ENCODE assay signal across 1 cellular context in the genomic region with DNA sequence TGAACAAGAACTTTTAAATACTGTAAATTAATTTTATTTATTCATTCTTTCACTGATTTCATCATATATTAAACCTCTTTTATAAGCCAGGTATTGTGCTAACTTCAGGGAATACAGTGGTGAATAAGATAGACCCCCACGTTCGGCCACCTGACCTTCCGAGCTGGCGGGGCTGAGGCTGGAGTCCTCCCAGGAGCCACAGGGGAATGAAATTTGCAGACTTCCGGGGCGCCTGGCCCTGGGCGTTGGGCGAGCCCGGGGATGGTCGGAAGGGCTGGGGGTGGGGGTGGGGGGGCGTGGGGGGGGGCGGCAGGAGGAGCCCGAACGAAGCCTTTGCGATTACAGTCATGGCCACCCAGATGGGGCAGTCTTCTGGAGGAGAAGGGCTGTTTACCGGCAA.
TF ChIP-seq lines count a peak whose summit lies in the region.

No MANE protein-coding gene starts in this region.

TF ChIP-seq in GM23338, 12 proteins besides CTCF, POLR2A, EP300 and RAD21 (continued from another document):
- TF ChIP-seq, protein P1, sequence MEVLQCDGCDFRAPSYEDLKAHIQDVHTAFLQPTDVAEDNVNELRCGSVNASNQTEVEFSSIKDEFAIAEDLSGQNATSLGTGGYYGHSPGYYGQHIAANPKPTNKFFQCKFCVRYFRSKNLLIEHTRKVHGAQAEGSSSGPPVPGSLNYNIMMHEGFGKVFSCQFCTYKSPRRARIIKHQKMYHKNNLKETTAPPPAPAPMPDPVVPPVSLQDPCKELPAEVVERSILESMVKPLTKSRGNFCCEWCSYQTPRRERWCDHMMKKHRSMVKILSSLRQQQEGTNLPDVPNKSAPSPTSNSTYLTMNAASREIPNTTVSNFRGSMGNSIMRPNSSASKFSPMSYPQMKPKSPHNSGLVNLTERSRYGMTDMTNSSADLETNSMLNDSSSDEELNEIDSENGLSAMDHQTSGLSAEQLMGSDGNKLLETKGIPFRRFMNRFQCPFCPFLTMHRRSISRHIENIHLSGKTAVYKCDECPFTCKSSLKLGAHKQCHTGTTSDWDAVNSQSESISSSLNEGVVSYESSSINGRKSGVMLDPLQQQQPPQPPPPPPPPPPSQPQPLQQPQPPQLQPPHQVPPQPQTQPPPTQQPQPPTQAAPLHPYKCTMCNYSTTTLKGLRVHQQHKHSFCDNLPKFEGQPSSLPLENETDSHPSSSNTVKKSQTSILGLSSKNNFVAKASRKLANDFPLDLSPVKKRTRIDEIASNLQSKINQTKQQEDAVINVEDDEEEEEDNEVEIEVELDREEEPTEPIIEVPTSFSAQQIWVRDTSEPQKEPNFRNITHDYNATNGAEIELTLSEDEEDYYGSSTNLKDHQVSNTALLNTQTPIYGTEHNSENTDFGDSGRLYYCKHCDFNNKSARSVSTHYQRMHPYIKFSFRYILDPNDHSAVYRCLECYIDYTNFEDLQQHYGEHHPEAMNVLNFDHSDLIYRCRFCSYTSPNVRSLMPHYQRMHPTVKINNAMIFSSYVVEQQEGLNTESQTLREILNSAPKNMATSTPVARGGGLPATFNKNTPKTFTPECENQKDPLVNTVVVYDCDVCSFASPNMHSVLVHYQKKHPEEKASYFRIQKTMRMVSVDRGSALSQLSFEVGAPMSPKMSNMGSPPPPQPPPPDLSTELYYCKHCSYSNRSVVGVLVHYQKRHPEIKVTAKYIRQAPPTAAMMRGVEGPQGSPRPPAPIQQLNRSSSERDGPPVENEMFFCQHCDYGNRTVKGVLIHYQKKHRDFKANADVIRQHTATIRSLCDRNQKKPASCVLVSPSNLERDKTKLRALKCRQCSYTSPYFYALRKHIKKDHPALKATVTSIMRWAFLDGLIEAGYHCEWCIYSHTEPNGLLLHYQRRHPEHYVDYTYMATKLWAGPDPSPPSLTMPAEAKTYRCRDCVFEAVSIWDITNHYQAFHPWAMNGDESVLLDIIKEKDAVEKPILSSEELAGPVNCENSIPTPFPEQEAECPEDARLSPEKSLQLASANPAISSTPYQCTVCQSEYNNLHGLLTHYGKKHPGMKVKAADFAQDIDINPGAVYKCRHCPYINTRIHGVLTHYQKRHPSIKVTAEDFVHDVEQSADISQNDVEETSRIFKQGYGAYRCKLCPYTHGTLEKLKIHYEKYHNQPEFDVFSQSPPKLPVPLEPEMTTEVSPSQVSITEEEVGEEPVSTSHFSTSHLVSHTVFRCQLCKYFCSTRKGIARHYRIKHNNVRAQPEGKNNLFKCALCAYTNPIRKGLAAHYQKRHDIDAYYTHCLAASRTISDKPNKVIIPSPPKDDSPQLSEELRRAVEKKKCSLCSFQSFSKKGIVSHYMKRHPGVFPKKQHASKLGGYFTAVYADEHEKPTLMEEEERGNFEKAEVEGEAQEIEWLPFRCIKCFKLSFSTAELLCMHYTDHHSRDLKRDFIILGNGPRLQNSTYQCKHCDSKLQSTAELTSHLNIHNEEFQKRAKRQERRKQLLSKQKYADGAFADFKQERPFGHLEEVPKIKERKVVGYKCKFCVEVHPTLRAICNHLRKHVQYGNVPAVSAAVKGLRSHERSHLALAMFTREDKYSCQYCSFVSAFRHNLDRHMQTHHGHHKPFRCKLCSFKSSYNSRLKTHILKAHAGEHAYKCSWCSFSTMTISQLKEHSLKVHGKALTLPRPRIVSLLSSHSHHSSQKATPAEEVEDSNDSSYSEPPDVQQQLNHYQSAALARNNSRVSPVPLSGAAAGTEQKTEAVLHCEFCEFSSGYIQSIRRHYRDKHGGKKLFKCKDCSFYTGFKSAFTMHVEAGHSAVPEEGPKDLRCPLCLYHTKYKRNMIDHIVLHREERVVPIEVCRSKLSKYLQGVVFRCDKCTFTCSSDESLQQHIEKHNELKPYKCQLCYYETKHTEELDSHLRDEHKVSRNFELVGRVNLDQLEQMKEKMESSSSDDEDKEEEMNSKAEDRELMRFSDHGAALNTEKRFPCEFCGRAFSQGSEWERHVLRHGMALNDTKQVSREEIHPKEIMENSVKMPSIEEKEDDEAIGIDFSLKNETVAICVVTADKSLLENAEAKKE (CRISPR knock-in tag; IDR thresholded peaks at IDR 0.05) = no peak
- no peak for TF ChIP-seq NANOG (IDR thresholded peaks at IDR 0.05; ENCODE audit: borderline replicate concordance)
